8 cellular contexts compared by ENCODE assay signal in the genomic region with DNA sequence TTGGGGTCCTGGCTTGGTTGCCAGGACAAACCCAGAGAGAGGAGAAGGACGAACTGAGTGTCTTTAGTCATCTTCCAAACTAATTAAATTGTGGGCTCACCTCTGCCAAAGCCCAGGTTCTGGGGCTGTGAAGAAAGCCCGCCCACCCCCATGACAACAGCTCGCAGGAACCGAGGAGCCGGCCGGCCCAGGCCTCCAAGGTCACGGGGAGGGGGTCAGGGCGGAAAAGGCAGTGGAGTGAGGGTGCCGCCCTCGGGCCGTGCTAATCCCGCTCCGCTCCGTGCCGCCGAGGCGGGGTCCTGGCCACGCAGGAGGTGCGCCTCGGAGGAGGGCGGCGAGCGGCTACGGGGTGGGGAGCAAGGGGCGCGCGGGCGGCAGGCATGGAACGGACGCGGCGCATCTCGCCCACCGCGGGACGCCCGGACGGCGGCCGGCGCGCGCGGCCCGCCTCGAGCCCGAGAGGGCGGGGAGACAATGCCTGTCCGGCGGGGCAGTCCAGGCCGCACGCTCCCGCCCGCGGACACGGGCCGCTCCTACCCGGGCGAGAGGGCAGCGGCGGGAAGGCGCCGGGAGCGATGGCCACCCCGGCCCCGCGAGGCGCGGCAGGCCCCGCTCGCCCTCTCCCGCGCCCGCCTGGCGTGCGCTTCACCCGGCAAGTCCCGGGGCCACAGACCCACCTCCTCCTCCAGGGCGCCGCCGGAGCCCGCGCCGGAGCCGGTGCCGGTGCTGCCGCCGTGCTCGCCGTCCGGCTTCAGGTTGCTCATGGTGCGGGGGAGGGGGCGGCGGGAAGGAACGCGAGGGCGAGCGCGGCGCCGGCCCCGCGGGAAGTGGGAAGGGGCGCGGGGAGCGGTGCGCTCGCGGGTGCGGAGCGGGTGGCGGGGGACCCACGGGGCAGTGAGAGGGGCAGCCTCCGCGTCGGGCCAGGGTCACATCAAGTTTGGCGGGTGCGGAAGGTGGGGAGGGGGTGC. TPM values are rescaled to one million over a fixed set of nuclear protein-coding genes. Genes with fewer than 3 reads are reported as not detected.
A peak's percentile ranks its signal among the peaks of the same experiment; 100 is the strongest.
DNase-seq lines count a peak whose midpoint lies in the region; TF ChIP-seq lines count a peak whose summit lies in the region.

No MANE protein-coding gene starts in this region.

- DNase-seq in GM12864 (ENCODE audit: low read depth) = no peak
- no peak for DNase-seq in SJCRH30
- DNase-seq in endothelial cell (ENCODE audit: low spot score) = peak; percentile 41
- DNase-seq in GM19240 (ENCODE audit: insufficient read length, low spot score) = no peak
- DNase-seq in SIG-M5 (lab: John Stamatoyannopoulos, UW) = no peak
- no peak for DNase-seq in hypothalamus (lab: John Stamatoyannopoulos, UW)
- no peak for DNase-seq in NCI-H345 treated with DMSO at 0.1 percent for 48 hours (lab: John Stamatoyannopoulos, UW; ENCODE audit: unreplicated experiment)

- H3K27me3 ChIP-seq in SJCRH30 (no peaks in the 10 kb centered on the region), neuron (ENCODE audit: insufficient read depth, low read length) (no peaks in the 10 kb centered on the region)

- peak overlapping the region; percentile 91 for H3K4me3 Mint-ChIP-seq in endothelial cell (ENCODE audit: unreplicated experiment)

- H3K9me3 ChIP-seq in SJCRH30 (replicated peaks) (no peaks in the 10 kb centered on the region), neuron (ENCODE audit: low read length) (no peaks in the 10 kb centered on the region)

- H3K36me3 ChIP-seq in SJCRH30 = no peaks in the 10 kb centered on the region
- H3K36me3 ChIP-seq in neuron (ENCODE audit: insufficient read depth, low read length) = no peaks in the 10 kb centered on the region

- H3K36me3 Mint-ChIP-seq in endothelial cell (ENCODE audit: low read depth, unreplicated experiment) = no peaks in the 10 kb centered on the region

- H3K27ac Mint-ChIP-seq in endothelial cell (ENCODE audit: unreplicated experiment) = peak overlapping the region; percentile 77

- peaks cover 12% of the 10 kb centered on the region for H3K27me3 Mint-ChIP-seq in endothelial cell (ENCODE audit: unreplicated experiment)

- TF ChIP-seq CTCF in GM12864 (IDR thresholded peaks at IDR 0.05; ENCODE audit: low read depth, low read length, missing control alignments) = no peak
- no peak for TF ChIP-seq CTCF in endothelial cell (IDR thresholded peaks at IDR 0.05; ENCODE audit: unreplicated experiment)

- no peaks in the 10 kb centered on the region for H3K9me3 Mint-ChIP-seq in endothelial cell (ENCODE audit: unreplicated experiment)

- H3K4me1 ChIP-seq in SJCRH30 (peaks cover 12% of the 10 kb centered on the region; the same call in 1 of the 2 replicates), neuron (ENCODE audit: insufficient read depth, low read length) (peaks cover 17% of the 10 kb centered on the region)

- peaks cover 18% of the 10 kb centered on the region for H3K4me1 Mint-ChIP-seq in endothelial cell (ENCODE audit: unreplicated experiment)

- no peak overlapping the region for H3K27ac ChIP-seq in SJCRH30

- H2AFZ ChIP-seq in neuron (ENCODE audit: low read depth, low read length) = peak overlapping the region; percentile 93

- H3K4me3 ChIP-seq in GM12864 (ENCODE audit: low read depth, low read length) (peak overlapping the region; percentile 39), SJCRH30 (peak overlapping the region; percentile 69), neuron (ENCODE audit: low read length) (peak overlapping the region; percentile 58)

RNA-seq across cellular contexts. Expression of a gene that starts 0.5 kb away (rescaled TPM):
- 0.06 and 0.08 TPM in 2 replicates for total RNA-seq in SJCRH30 (2014; rRNA removed; shearing (Covaris generic))
- total RNA-seq in endothelial cell (ENCODE audit: unreplicated experiment) = 24.0 TPM

RNA-seq across cellular contexts. Expression of a gene that starts 50.6 kb away (rescaled TPM):
- total RNA-seq in SJCRH30 (2014; rRNA removed; shearing (Covaris generic)) = 21.6 and 22.3 TPM in 2 replicates
- 4.8 TPM for total RNA-seq in endothelial cell (ENCODE audit: unreplicated experiment)

Comparison
In these comparisons a context has a peak if more than half of its experiments do, and no peak if none do; other contexts are left out.
1. RNA of a gene that starts 0.5 kb away (total RNA-seq): 24.0 TPM in endothelial cell (single experiment); 0.06 to 0.08 TPM in SJCRH30; every median in the first group is over 10 times any median in the second.
2. Peak in every context shown above with its lines, with median percentiles within 50 percentile points of each other: H3K4me3 ChIP-seq.